ENCODE assay signal across 1 cellular context in the genomic region with DNA sequence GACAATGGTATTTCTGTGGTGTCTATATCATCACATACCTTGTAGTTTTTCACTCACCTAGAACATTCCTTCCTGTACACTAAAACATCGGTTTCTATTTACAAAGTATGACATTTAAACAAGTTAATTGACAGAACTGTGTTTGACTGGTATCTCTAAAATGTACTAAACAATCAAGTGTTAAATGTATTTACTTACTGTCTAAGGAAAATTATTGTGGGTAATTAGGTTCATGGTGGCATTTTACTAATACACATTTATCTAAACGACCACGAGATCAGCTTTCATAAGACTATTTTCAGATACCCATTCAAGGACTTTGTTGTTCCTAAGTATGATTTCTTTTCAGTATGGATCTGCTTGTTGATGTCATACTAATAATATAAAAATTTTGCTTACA.
A peak's percentile ranks its signal among the peaks of the same experiment; 100 is the strongest.
TF ChIP-seq lines count a peak whose summit lies in the region.

No MANE protein-coding gene starts in this region.

TF ChIP-seq in HEK293, 187 proteins besides CTCF, POLR2A, EP300 and RAD21 (continued from another document):
- TF ChIP-seq, protein P1, sequence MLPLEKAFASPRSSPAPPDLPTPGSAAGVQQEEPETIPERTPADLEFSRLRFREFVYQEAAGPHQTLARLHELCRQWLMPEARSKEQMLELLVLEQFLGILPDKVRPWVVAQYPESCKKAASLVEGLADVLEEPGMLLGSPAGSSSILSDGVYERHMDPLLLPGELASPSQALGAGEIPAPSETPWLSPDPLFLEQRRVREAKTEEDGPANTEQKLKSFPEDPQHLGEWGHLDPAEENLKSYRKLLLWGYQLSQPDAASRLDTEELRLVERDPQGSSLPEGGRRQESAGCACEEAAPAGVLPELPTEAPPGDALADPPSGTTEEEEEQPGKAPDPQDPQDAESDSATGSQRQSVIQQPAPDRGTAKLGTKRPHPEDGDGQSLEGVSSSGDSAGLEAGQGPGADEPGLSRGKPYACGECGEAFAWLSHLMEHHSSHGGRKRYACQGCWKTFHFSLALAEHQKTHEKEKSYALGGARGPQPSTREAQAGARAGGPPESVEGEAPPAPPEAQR (tag by site-specific recombination; IDR thresholded peaks at IDR 0.05) = no peak
- no peak for TF ChIP-seq KLF7 (tag by site-specific recombination; IDR thresholded peaks at IDR 0.05; ENCODE audit: borderline replicate concordance)
- peak; percentile 73 for TF ChIP-seq ZNF843 (tag by site-specific recombination; IDR thresholded peaks at IDR 0.05)
- no peak for TF ChIP-seq ZNF174 (tag by site-specific recombination; IDR thresholded peaks at IDR 0.05)
- TF ChIP-seq GFI1B (tag by site-specific recombination; IDR thresholded peaks at IDR 0.05) = no peak
- peak; percentile 55 for TF ChIP-seq OSR2 (tag by site-specific recombination; IDR thresholded peaks at IDR 0.05)
- TF ChIP-seq HOXD13 (CRISPR knock-in tag; IDR thresholded peaks at IDR 0.05; ENCODE audit: borderline replicate concordance) = no peak
- 0 out of 2 replicates have a peak, but pooled peaks have one; percentile 33 for TF ChIP-seq ZXDB (tag by site-specific recombination; IDR thresholded peaks at IDR 0.05)
- no peak for TF ChIP-seq SCRT2 (tag by site-specific recombination; IDR thresholded peaks at IDR 0.05)
- no peak for TF ChIP-seq SP2 (tag by site-specific recombination; IDR thresholded peaks at IDR 0.05)
- TF ChIP-seq ZEB2 (tag by site-specific recombination; IDR thresholded peaks at IDR 0.05) = 0 out of 2 replicates have a peak, but pooled peaks have one; percentile 54
- no peak for TF ChIP-seq ZNF600 (tag by site-specific recombination; IDR thresholded peaks at IDR 0.05)
- TF ChIP-seq, protein P2, sequence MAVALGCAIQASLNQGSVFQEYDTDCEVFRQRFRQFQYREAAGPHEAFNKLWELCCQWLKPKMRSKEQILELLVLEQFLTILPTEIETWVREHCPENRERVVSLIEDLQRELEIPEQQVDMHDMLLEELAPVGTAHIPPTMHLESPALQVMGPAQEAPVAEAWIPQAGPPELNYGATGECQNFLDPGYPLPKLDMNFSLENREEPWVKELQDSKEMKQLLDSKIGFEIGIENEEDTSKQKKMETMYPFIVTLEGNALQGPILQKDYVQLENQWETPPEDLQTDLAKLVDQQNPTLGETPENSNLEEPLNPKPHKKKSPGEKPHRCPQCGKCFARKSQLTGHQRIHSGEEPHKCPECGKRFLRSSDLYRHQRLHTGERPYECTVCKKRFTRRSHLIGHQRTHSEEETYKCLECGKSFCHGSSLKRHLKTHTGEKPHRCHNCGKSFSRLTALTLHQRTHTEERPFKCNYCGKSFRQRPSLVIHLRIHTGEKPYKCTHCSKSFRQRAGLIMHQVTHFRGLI (tag by site-specific recombination; IDR thresholded peaks at IDR 0.05) = no peak
- TF ChIP-seq, protein P3, sequence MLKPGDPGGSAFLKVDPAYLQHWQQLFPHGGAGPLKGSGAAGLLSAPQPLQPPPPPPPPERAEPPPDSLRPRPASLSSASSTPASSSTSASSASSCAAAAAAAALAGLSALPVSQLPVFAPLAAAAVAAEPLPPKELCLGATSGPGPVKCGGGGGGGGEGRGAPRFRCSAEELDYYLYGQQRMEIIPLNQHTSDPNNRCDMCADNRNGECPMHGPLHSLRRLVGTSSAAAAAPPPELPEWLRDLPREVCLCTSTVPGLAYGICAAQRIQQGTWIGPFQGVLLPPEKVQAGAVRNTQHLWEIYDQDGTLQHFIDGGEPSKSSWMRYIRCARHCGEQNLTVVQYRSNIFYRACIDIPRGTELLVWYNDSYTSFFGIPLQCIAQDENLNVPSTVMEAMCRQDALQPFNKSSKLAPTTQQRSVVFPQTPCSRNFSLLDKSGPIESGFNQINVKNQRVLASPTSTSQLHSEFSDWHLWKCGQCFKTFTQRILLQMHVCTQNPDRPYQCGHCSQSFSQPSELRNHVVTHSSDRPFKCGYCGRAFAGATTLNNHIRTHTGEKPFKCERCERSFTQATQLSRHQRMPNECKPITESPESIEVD (tag by site-specific recombination; IDR thresholded peaks at IDR 0.05) = peak; percentile 89
- no peak for TF ChIP-seq ZNF138 (tag by site-specific recombination; IDR thresholded peaks at IDR 0.05; ENCODE audit: borderline replicate concordance)
- no peak for TF ChIP-seq ZNF214 (tag by site-specific recombination; IDR thresholded peaks at IDR 0.05; ENCODE audit: borderline replicate concordance)
- TF ChIP-seq, protein P4, sequence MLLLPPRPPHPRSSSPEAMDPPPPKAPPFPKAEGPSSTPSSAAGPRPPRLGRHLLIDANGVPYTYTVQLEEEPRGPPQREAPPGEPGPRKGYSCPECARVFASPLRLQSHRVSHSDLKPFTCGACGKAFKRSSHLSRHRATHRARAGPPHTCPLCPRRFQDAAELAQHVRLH (tag by site-specific recombination; IDR thresholded peaks at IDR 0.05) = no peak
- TF ChIP-seq ZNF670 (tag by site-specific recombination; IDR thresholded peaks at IDR 0.05; ENCODE audit: low read depth) = no peak
- TF ChIP-seq ZNF266 (tag by site-specific recombination; IDR thresholded peaks at IDR 0.05; ENCODE audit: low read depth) = no peak
- TF ChIP-seq, protein P5, sequence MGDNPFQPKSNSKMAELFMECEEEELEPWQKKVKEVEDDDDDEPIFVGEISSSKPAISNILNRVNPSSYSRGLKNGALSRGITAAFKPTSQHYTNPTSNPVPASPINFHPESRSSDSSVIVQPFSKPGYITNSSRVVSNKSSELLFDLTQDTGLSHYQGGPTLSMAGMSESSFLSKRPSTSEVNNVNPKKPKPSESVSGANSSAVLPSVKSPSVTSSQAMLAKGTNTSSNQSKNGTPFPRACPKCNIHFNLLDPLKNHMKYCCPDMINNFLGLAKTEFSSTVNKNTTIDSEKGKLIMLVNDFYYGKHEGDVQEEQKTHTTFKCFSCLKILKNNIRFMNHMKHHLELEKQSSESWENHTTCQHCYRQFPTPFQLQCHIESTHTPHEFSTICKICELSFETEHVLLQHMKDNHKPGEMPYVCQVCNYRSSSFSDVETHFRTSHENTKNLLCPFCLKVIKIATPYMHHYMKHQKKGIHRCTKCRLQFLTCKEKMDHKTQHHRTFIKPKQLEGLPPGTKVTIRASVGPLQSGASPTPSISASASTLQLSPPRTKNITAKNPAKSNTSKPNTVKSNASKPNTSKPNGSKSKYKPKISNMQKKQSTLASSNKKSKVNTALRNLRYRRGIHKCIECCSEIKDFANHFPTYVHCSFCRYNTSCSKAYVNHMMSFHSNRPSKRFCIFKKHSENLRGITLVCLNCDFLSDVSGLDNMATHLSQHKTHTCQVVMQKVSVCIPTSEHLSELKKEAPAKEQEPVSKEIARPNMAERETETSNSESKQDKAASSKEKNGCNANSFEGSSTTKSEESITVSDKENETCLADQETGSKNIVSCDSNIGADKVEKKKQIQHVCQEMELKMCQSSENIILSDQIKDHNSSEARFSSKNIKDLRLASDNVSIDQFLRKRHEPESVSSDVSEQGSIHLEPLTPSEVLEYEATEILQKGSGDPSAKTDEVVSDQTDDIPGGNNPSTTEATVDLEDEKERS (tag by site-specific recombination; IDR thresholded peaks at IDR 0.05) = no peak
- TF ChIP-seq ZNF223 (tag by site-specific recombination; IDR thresholded peaks at IDR 0.05) = no peak
- no peak for TF ChIP-seq ZNF585B (tag by site-specific recombination; IDR thresholded peaks at IDR 0.05)
- 0 out of 2 replicates have a peak, but pooled peaks have one; percentile 25 for TF ChIP-seq GLI2 (tag by site-specific recombination; IDR thresholded peaks at IDR 0.05; ENCODE audit: borderline replicate concordance, low read depth)
- peak; percentile 75 for TF ChIP-seq FEZF1 (tag by site-specific recombination; IDR thresholded peaks at IDR 0.05)
- TF ChIP-seq ZNF335 (tag by site-specific recombination; conservative IDR thresholded peaks at IDR 0.05) = no peak
- peak; percentile 17; the same call in 1 of the 2 replicates for TF ChIP-seq ZNF2 (tag by site-specific recombination; IDR thresholded peaks at IDR 0.05)
- 0 out of 2 replicates have a peak, but pooled peaks have one; percentile 28 for TF ChIP-seq ZNF366 (tag by site-specific recombination; conservative IDR thresholded peaks at IDR 0.05)
- TF ChIP-seq ZBTB7A (tag by site-specific recombination; IDR thresholded peaks at IDR 0.05; ENCODE audit: low read depth) = no peak
- no peak for TF ChIP-seq ZSCAN30 (tag by site-specific recombination; IDR thresholded peaks at IDR 0.05)
- TF ChIP-seq ZNF155 (tag by site-specific recombination; IDR thresholded peaks at IDR 0.05) = no peak
- no peak for TF ChIP-seq WT1 (tag by site-specific recombination; IDR thresholded peaks at IDR 0.05)
- TF ChIP-seq ZNF350 (tag by site-specific recombination; IDR thresholded peaks at IDR 0.05) = no peak
- no peak for TF ChIP-seq MZF1 (tag by site-specific recombination; IDR thresholded peaks at IDR 0.05; ENCODE audit: borderline replicate concordance)
- TF ChIP-seq ZNF121 (tag by site-specific recombination; IDR thresholded peaks at IDR 0.05) = no peak
